In genomic region chr18:12776821-12777471, GRCh38 we compare ENCODE assay signal across 15 cellular contexts.
DNase-seq lines count a peak whose midpoint lies in the region; ATAC-seq and TF ChIP-seq lines count a peak whose summit lies in the region.
"Had no signal": no experiment of that assay in that cellular context is flagged by ENCODE, and none has a peak within 500 bp of the region (broad histone marks: within the 10 kb centered on the region; RNA-seq: fewer than 3 reads in every experiment).

No MANE protein-coding gene starts in this region.

- H3K9me3 Mint-ChIP-seq in activated T-cell treated with anti-CD3 and anti-CD28 coated beads, Interleukin-2, amount 50 U/mL, for 72 hours, result peaks cover 0 to 4% of the 10 kb centered on the region in 2 donors
- H3K9me3 Mint-ChIP-seq in T-cell (peaks cover 0 to 4% (median 3%) of the 10 kb centered on the region in 3 donors), glutamatergic neuron (ENCODE audit: unreplicated experiment) (peaks cover 9% of the 10 kb centered on the region)

- ATAC-seq in activated T-cell treated with anti-CD3 and anti-CD28 coated beads, Interleukin-2, amount 50 U/mL, for 72 hours (replicated peaks in 1 of 2), result peak in 1 of 2 donors; percentile 20
- ATAC-seq in T-cell (replicated peaks in 1 of 4) (peak in 1 of 4 experiments; percentile 8), HG03139 (IDR thresholded peaks at IDR 0.05; ENCODE audit: unreplicated experiment) (no peak), HG02970 (IDR thresholded peaks at IDR 0.05; ENCODE audit: low FRiP score, unreplicated experiment) (no peak)

- H3K4me3 Mint-ChIP-seq in activated T-cell treated with anti-CD3 and anti-CD28 coated beads, Interleukin-2, amount 50 U/mL, for 72 hours, result peak overlapping the region; percentile 59 to 68
- peak overlapping the region in 2 of 3 donors; percentile 50 to 60 for H3K4me3 Mint-ChIP-seq in T-cell
- peak overlapping the region; percentile 76 for H3K4me3 Mint-ChIP-seq in glutamatergic neuron (ENCODE audit: unreplicated experiment)

- POLR2A ChIA-PET in T-cell (lab: Charles Lee), result interaction anchor here in 1 of 2 donors (0.7 kb wide), 1 partner anchor 106 kb away, joined by 4 read pairs; no protein-coding TSS in a partner anchor

- DNase-seq in activated T-cell treated with anti-CD3 and anti-CD28 coated beads, Interleukin-2, amount 50 U/mL, for 72 hours, result no peak
- no peak for DNase-seq in activated T-cell treated with anti-CD3 and anti-CD28 coated beads, Interleukin-2, amount 50 U/mL, for 1 hour
- DNase-seq in T-cell (no peak), glutamatergic neuron (peak; percentile 54), DMS 273 treated with DMSO at 0.1 percent for 48 hours (lab: John Stamatoyannopoulos, UW) (no peak)
- DNase-seq: activated CD4-positive, alpha-beta T cell treated with anti-CD3 and anti-CD28 coated beads for 48 hours; activated naive CD4-positive, alpha-beta T cell treated with anti-CD3 and anti-CD28 coated beads, Interleukin-2, amount 50 U/mL, for 16 hours; DMS79 treated with DMSO at 0.1 percent for 48 hours; KG1; NCI-H1436 treated with DMSO at 0.1 percent for 48 hours; stimulated activated CD8-positive, alpha-beta memory T cell treated with anti-CD3 and anti-CD28 coated beads, Interleukin-4, amount 100 ng/mL, for 48 hours had no signal

- no peak overlapping the region for H3K27ac ChIP-seq in skin epidermis
- H3K27ac ChIP-seq: neutrophil had no signal

- H3K36me3 Mint-ChIP-seq in activated T-cell treated with anti-CD3 and anti-CD28 coated beads, Interleukin-2, amount 50 U/mL, for 72 hours (ENCODE audit: insufficient read depth in 2 of 2), result peaks cover 4% of the 10 kb centered on the region in 2 donors
- H3K36me3 Mint-ChIP-seq in T-cell (no peaks in the 10 kb centered on the region), glutamatergic neuron (ENCODE audit: unreplicated experiment) (peaks cover 12% of the 10 kb centered on the region)

- H3K27ac Mint-ChIP-seq in activated T-cell treated with anti-CD3 and anti-CD28 coated beads, Interleukin-2, amount 50 U/mL, for 72 hours, result no peak overlapping the region
- H3K27ac Mint-ChIP-seq in T-cell (no peak overlapping the region), glutamatergic neuron (ENCODE audit: unreplicated experiment) (no peak overlapping the region)

- peak overlapping the region in 5 of 7 experiments; percentile 4 to 22 (median 11) for H3K4me3 ChIP-seq in skin epidermis

- no peak for TF ChIP-seq CTCF in glutamatergic neuron (IDR thresholded peaks at IDR 0.05; ENCODE audit: partially characterized antibody, unreplicated experiment)

- no peaks in the 10 kb centered on the region for H3K27me3 Mint-ChIP-seq in activated T-cell treated with anti-CD3 and anti-CD28 coated beads, Interleukin-2, amount 50 U/mL, for 72 hours (ENCODE audit: low read depth)
- H3K27me3 Mint-ChIP-seq in T-cell (no peaks in the 10 kb centered on the region), glutamatergic neuron (ENCODE audit: unreplicated experiment) (peaks cover 12% of the 10 kb centered on the region)

- CTCF ChIA-PET in T-cell (lab: Charles Lee), result no interaction called here

- peaks cover 8% of the 10 kb centered on the region for H3K4me1 Mint-ChIP-seq in activated T-cell treated with anti-CD3 and anti-CD28 coated beads, Interleukin-2, amount 50 U/mL, for 72 hours (ENCODE audit: low read depth)
- peaks cover 0 to 20% (median 11%) of the 10 kb centered on the region in 3 donors for H3K4me1 Mint-ChIP-seq in T-cell
- H3K4me1 Mint-ChIP-seq in glutamatergic neuron (ENCODE audit: low read depth, unreplicated experiment), result no peaks in the 10 kb centered on the region
